In the genomic region with DNA sequence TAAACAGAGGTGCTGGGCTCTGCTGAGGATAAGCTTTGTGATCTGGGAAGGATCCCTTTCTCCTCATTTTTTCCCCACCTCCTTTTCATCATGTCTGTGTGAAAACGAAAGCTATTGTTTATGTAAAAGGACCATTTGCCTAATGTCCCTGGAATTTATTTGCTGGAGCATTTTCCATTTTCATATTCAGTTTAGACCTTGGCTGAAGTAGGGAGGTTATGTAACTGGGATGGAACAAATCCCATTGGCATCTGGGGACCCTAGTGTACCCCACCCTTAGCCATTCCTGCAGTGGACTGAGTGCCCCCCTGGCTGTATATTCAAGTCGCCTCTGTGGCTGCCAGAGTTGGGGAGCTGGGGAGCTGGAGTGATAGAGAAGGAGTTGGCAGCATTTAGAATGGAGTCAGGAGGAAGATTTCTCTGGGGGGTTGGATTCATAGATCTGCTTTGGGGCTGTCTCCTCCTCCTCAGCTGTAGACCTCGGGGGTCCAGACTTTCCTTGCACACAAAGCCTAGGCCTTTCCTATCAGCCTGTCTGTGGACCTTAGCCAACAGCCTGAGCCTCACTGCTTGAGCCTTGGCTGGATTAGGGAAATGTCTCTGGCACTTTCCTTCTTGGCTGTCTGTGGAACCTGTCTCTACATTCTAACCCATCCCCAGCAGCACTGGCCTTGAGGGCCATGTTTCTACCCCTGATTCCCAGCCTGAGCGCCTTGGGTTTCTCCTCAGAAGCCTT, we compare ENCODE assay signal across 18 cellular contexts.
A peak's percentile ranks its signal among the peaks of the same experiment; 100 is the strongest.
DNase-seq lines count a peak whose midpoint lies in the region; ATAC-seq and TF ChIP-seq lines count a peak whose summit lies in the region.
"Had no signal": no experiment of that assay in that cellular context is flagged by ENCODE, and none has a peak within 500 bp of the region (broad histone marks: within the 10 kb centered on the region; RNA-seq: fewer than 3 reads in every experiment).

No MANE protein-coding gene starts in this region.

- 37% methylated on average over 4 of the region's 4 CpGs for WGBS in esophagus muscularis mucosa
- WGBS in mesenchymal stem cell = 94% methylated on average over 3 of the region's 4 CpGs
- 36 to 51% methylated on average over 4 of the region's 4 CpGs for WGBS in testis, 2 donors
- 52 to 68% methylated on average over 4 of the region's 4 CpGs for WGBS in body of pancreas, 2 donors

- H3K4me2 ChIP-seq in mesenchymal stem cell (ENCODE audit: low read length, poor library complexity, severe bottlenecking) = no peak overlapping the region
- H3K4me2 ChIP-seq: hepatocyte had no signal

- TF ChIP-seq CTCF in Peyer's patch (IDR thresholded peaks at IDR 0.05) (no peak), esophagus muscularis mucosa (IDR thresholded peaks at IDR 0.05) (no peak), testis (IDR thresholded peaks at IDR 0.05) (no peak), body of pancreas (IDR thresholded peaks at IDR 0.05) (no peak)

- no peaks in the 10 kb centered on the region for H3K36me3 Mint-ChIP-seq in activated T-cell treated with anti-CD3 and anti-CD28 coated beads, Interleukin-2, amount 50 U/mL, for 72 hours (ENCODE audit: insufficient read depth in 2 of 2)
- H3K36me3 Mint-ChIP-seq: activated CD4-positive, alpha-beta memory T cell treated with anti-CD3 and anti-CD28 coated beads for 36 hours; activated naive CD8-positive, alpha-beta T cell treated with anti-CD3 and anti-CD28 coated beads, Interleukin-2, amount 10 ng/mL, durations not matched to agents 7 days and 5 days; naive thymus-derived CD4-positive, alpha-beta T cell had no signal

- H2BK120ac ChIP-seq in mesenchymal stem cell (ENCODE audit: low read depth, low read length) = no peak overlapping the region

- H3K27ac Mint-ChIP-seq in activated T-cell treated with anti-CD3 and anti-CD28 coated beads, Interleukin-2, amount 50 U/mL, for 72 hours = no peak overlapping the region
- H3K27ac Mint-ChIP-seq: activated CD4-positive, alpha-beta memory T cell treated with anti-CD3 and anti-CD28 coated beads for 36 hours; activated naive CD8-positive, alpha-beta T cell treated with anti-CD3 and anti-CD28 coated beads, Interleukin-2, amount 10 ng/mL, durations not matched to agents 7 days and 5 days; naive thymus-derived CD4-positive, alpha-beta T cell had no signal

- H2BK15ac ChIP-seq in mesenchymal stem cell (ENCODE audit: low read depth, poor library complexity, severe bottlenecking) = no peak overlapping the region

- peaks cover 0 to 26% (median 6%) of the 10 kb centered on the region in 4 donors for H3K4me1 ChIP-seq in Peyer's patch
- H3K4me1 ChIP-seq in esophagus muscularis mucosa = peaks cover 55 to 97% (median 92%) of the 10 kb centered on the region in 4 donors
- H3K4me1 ChIP-seq in mesenchymal stem cell (ENCODE audit: control insufficient read depth, insufficient read depth, low read depth, low read length) = no peaks in the 10 kb centered on the region
- peaks cover 22% of the 10 kb centered on the region for H3K4me1 ChIP-seq in testis
- H3K4me1 ChIP-seq in body of pancreas = peaks cover 10% of the 10 kb centered on the region

- H3K4me1 Mint-ChIP-seq in activated T-cell treated with anti-CD3 and anti-CD28 coated beads, Interleukin-2, amount 50 U/mL, for 72 hours (ENCODE audit: low read depth) = no peaks in the 10 kb centered on the region
- H3K4me1 Mint-ChIP-seq: activated naive CD8-positive, alpha-beta T cell treated with anti-CD3 and anti-CD28 coated beads, Interleukin-2, amount 10 ng/mL, durations not matched to agents 7 days and 5 days; naive thymus-derived CD4-positive, alpha-beta T cell had no signal

- no peaks in the 10 kb centered on the region for H3K36me3 ChIP-seq in Peyer's patch
- peaks cover 0 to 7% (median 0%) of the 10 kb centered on the region in 4 donors for H3K36me3 ChIP-seq in esophagus muscularis mucosa
- no peaks in the 10 kb centered on the region for H3K36me3 ChIP-seq in mesenchymal stem cell (ENCODE audit: control insufficient read depth in 1 of 2, insufficient read depth in 2 of 2, low read depth in 1 of 2, low read length in 2 of 2)
- no peaks in the 10 kb centered on the region for H3K36me3 ChIP-seq in testis (ENCODE audit: low read depth, missing control alignments)
- H3K36me3 ChIP-seq in body of pancreas (replicated peaks in 1 of 2; ENCODE audit: insufficient read depth in 1 of 2, low read depth in 2 of 2) = no peaks in the 10 kb centered on the region

- no peaks in the 10 kb centered on the region for H3K79me1 ChIP-seq in mesenchymal stem cell (replicated peaks; ENCODE audit: low read length, poor library complexity, severe bottlenecking)

- no peak overlapping the region for H2BK12ac ChIP-seq in mesenchymal stem cell (ENCODE audit: low read length in 2 of 2)

- H3K14ac ChIP-seq in mesenchymal stem cell (ENCODE audit: low read length in 2 of 2) = no peak overlapping the region

- peak overlapping the region; percentile 44 to 80 (median 62) for H3K27ac ChIP-seq in Peyer's patch
- peak overlapping the region; percentile 82 to 90 (median 87) for H3K27ac ChIP-seq in esophagus muscularis mucosa (replicated peaks in 1 of 4)
- H3K27ac ChIP-seq in mesenchymal stem cell (ENCODE audit: low read length, poor library complexity, severe bottlenecking) = no peak overlapping the region
- peak overlapping the region in 1 of 2 donors; percentile 65 for H3K27ac ChIP-seq in testis
- H3K27ac ChIP-seq in body of pancreas = peak overlapping the region in 1 of 4 donors; percentile 41
- H3K27ac ChIP-seq: epithelial cell of prostate, hepatocyte had no signal

- no peak for TF ChIP-seq EP300 in esophagus muscularis mucosa (IDR thresholded peaks at IDR 0.05)

- peaks cover 5% of the 10 kb centered on the region for H3K27me3 Mint-ChIP-seq in activated T-cell treated with anti-CD3 and anti-CD28 coated beads, Interleukin-2, amount 50 U/mL, for 72 hours (ENCODE audit: low read depth)
- H3K27me3 Mint-ChIP-seq: activated CD4-positive, alpha-beta memory T cell treated with anti-CD3 and anti-CD28 coated beads for 36 hours had no signal

- no peak overlapping the region for H4K8ac ChIP-seq in mesenchymal stem cell (ENCODE audit: low read length)

- H3K23ac ChIP-seq in mesenchymal stem cell (ENCODE audit: low read length in 2 of 2) = no peak overlapping the region

- H3K9ac ChIP-seq in mesenchymal stem cell (ENCODE audit: low read length) = peak overlapping the region; percentile 27

- H3K27me3 ChIP-seq in Peyer's patch (no peaks in the 10 kb centered on the region), esophagus muscularis mucosa (no peaks in the 10 kb centered on the region), mesenchymal stem cell (ENCODE audit: control insufficient read depth in 1 of 2, insufficient read depth in 1 of 2, low read length in 2 of 2) (peaks cover 0 to 34% of the 10 kb centered on the region in 2 experiments), testis (no peaks in the 10 kb centered on the region), body of pancreas (no peaks in the 10 kb centered on the region)
- H3K27me3 ChIP-seq: hepatocyte had no signal

- intact Hi-C loops in esophagus muscularis mucosa (cut with DNase I) (no loop called here), testis (cut with DNase I; ENCODE audit: low total_unique reads) (no loop called here), body of pancreas (cut with DNase I) (no loop called here)

- H3K9me3 Mint-ChIP-seq in activated T-cell treated with anti-CD3 and anti-CD28 coated beads, Interleukin-2, amount 50 U/mL, for 72 hours = no peaks in the 10 kb centered on the region
- H3K9me3 Mint-ChIP-seq: activated CD4-positive, alpha-beta memory T cell treated with anti-CD3 and anti-CD28 coated beads for 36 hours; activated naive CD8-positive, alpha-beta T cell treated with anti-CD3 and anti-CD28 coated beads, Interleukin-2, amount 10 ng/mL, durations not matched to agents 7 days and 5 days; naive thymus-derived CD4-positive, alpha-beta T cell had no signal

- H3K4ac ChIP-seq in mesenchymal stem cell (ENCODE audit: low read depth in 1 of 2, low read length in 2 of 2) = no peak overlapping the region

- no peaks in the 10 kb centered on the region for H3K9me3 ChIP-seq in Peyer's patch
- H3K9me3 ChIP-seq in esophagus muscularis mucosa = no peaks in the 10 kb centered on the region
- H3K9me3 ChIP-seq in mesenchymal stem cell (ENCODE audit: control insufficient read depth, low read length) = no peaks in the 10 kb centered on the region
- no peaks in the 10 kb centered on the region for H3K9me3 ChIP-seq in testis
- no peaks in the 10 kb centered on the region for H3K9me3 ChIP-seq in body of pancreas

- H3K4me3 Mint-ChIP-seq in activated T-cell treated with anti-CD3 and anti-CD28 coated beads, Interleukin-2, amount 50 U/mL, for 72 hours = no peak overlapping the region
- H3K4me3 Mint-ChIP-seq: activated CD4-positive, alpha-beta memory T cell treated with anti-CD3 and anti-CD28 coated beads for 36 hours; activated naive CD8-positive, alpha-beta T cell treated with anti-CD3 and anti-CD28 coated beads, Interleukin-2, amount 10 ng/mL, durations not matched to agents 7 days and 5 days; naive thymus-derived CD4-positive, alpha-beta T cell had no signal

- H2AK5ac ChIP-seq in mesenchymal stem cell (ENCODE audit: low read length, severe bottlenecking) = no peak overlapping the region

- H4K91ac ChIP-seq in mesenchymal stem cell (ENCODE audit: low read length) = no peak overlapping the region

- H2BK5ac ChIP-seq in mesenchymal stem cell (ENCODE audit: low read depth, low read length, poor library complexity, severe bottlenecking) = no peak overlapping the region

- ATAC-seq in activated T-cell treated with anti-CD3 and anti-CD28 coated beads, Interleukin-2, amount 50 U/mL, for 72 hours (replicated peaks in 1 of 2) = no peak
- no peak for ATAC-seq in body of pancreas

- no peak overlapping the region for H3K4me3 ChIP-seq in Peyer's patch
- H3K4me3 ChIP-seq in esophagus muscularis mucosa = peak overlapping the region in 2 of 4 donors; percentile 10 to 32
- H3K4me3 ChIP-seq in mesenchymal stem cell (ENCODE audit: insufficient read depth in 1 of 2, low read depth in 1 of 2, low read length in 2 of 2) = peak overlapping the region in 1 of 2 experiments; percentile 20
- H3K4me3 ChIP-seq in testis = no peak overlapping the region
- H3K4me3 ChIP-seq in body of pancreas = no peak overlapping the region
- H3K4me3 ChIP-seq: hepatocyte had no signal

- H3K18ac ChIP-seq in mesenchymal stem cell (ENCODE audit: low read depth in 1 of 2, low read length in 2 of 2) = no peak overlapping the region

- DNase-seq in Peyer's patch = no peak
- DNase-seq in esophagus muscularis mucosa (ENCODE audit: extremely low spot score) = no peak
- DNase-seq in mesenchymal stem cell = peak; percentile 1
- peak; percentile 69 for DNase-seq in testis
- DNase-seq in activated T-cell treated with anti-CD3 and anti-CD28 coated beads, Interleukin-2, amount 50 U/mL, for 72 hours = no peak
- no peak for DNase-seq in NCI-H146 (lab: John Stamatoyannopoulos, UW)
- DNase-seq in activated CD4-positive, CD25-positive, alpha-beta regulatory T cell treated with anti-CD3 and anti-CD28 coated beads, Interleukin-2, amount 50 U/mL, for 72 hours = no peak
- DNase-seq in body of pancreas = no peak
- DNase-seq: activated CD4-positive, alpha-beta memory T cell treated with anti-CD3 and anti-CD28 coated beads for 36 hours; activated naive CD8-positive, alpha-beta T cell treated with anti-CD3 and anti-CD28 coated beads, Interleukin-2, amount 10 ng/mL, durations not matched to agents 7 days and 5 days; activated T-cell treated with anti-CD3 and anti-CD28 coated beads, Interleukin-2, amount 50 U/mL, for 48 hours; kidney glomerular epithelial cell; naive thymus-derived CD4-positive, alpha-beta T cell; NCI-H1417 treated with DMSO at 0.1 percent for 48 hours; stimulated activated CD4-positive, alpha-beta T cell treated with anti-CD3 and anti-CD28 coated beads, Interleukin-2, amount 100 ng/mL, for 48 hours; trophoblast cell had no signal

- TF ChIP-seq POLR2A in Peyer's patch (IDR thresholded peaks at IDR 0.05) = no peak
- no peak for TF ChIP-seq POLR2A in esophagus muscularis mucosa (IDR thresholded peaks at IDR 0.05; ENCODE audit: low read depth)
- no peak for TF ChIP-seq POLR2A in testis (IDR thresholded peaks at IDR 0.05)
- no peak for TF ChIP-seq POLR2A in body of pancreas (IDR thresholded peaks at IDR 0.05)

- H2AFZ ChIP-seq in mesenchymal stem cell (ENCODE audit: low read depth, low read length) = no peak overlapping the region
- H2AFZ ChIP-seq: hepatocyte had no signal

Comparison
In these comparisons a context has a peak if more than half of its experiments do, and no peak if none do; other contexts are left out.
1. DNase-seq: peak in mesenchymal stem cell (single experiment) and testis (single experiment); none in Peyer's patch (0 of 3), esophagus muscularis mucosa (single experiment), activated T-cell treated with anti-CD3 and anti-CD28 coated beads, Interleukin-2, amount 50 U/mL, for 72 hours (0 of 2), NCI-H146 (single experiment), activated CD4-positive, CD25-positive, alpha-beta regulatory T cell treated with anti-CD3 and anti-CD28 coated beads, Interleukin-2, amount 50 U/mL, for 72 hours (single experiment) and body of pancreas (0 of 4).